20 cellular contexts compared by ENCODE assay signal in genomic region chrX:124045109-124045508, GRCh38.
A peak's percentile ranks its signal among the peaks of the same experiment; 100 is the strongest.
DNase-seq lines count a peak whose midpoint lies in the region; ATAC-seq and TF ChIP-seq lines count a peak whose summit lies in the region.
"Had no signal": no experiment of that assay in that cellular context is flagged by ENCODE, and none has a peak within 500 bp of the region (broad histone marks: within the 10 kb centered on the region; RNA-seq: fewer than 3 reads in every experiment).

No MANE protein-coding gene starts in this region.

- H3F3A ChIP-seq in GM23248 (ENCODE audit: insufficient read depth), result no peaks in the 10 kb centered on the region

- H4K20me1 ChIP-seq in GM23248 (ENCODE audit: insufficient read depth), result no peaks in the 10 kb centered on the region

- in situ Hi-C loops in GM23248 (cut with MboI), result no loop called here

- no peaks in the 10 kb centered on the region for H3K9me2 ChIP-seq in GM23248 (ENCODE audit: insufficient read depth)

- TF ChIP-seq CTCF in CD8-positive, alpha-beta T cell (IDR thresholded peaks at IDR 0.05), result no peak
- no peak for TF ChIP-seq CTCF in fibroblast of pulmonary artery (IDR thresholded peaks at IDR 0.05; ENCODE audit: low read length, missing control alignments)

- no peaks in the 10 kb centered on the region for H3K9me3 ChIP-seq in CD8-positive, alpha-beta T cell (ENCODE audit: low read length)
- no peaks in the 10 kb centered on the region for H3K9me3 ChIP-seq in GM23248 (ENCODE audit: low read depth)
- H3K9me3 ChIP-seq in adipocyte (ENCODE audit: control insufficient read depth, low read length), result no peaks in the 10 kb centered on the region
- H3K9me3 ChIP-seq: BE2C had no signal

- POLR2A ChIA-PET in CD8-positive, alpha-beta T cell (lab: Charles Lee), result no interaction called here

- no peak overlapping the region for H3K4me2 ChIP-seq in GM23248 (ENCODE audit: unreplicated experiment)
- H3K4me2 ChIP-seq: GM23338 had no signal

- no peak overlapping the region for H3K27ac ChIP-seq in CD8-positive, alpha-beta T cell (ENCODE audit: low read depth, low read length)
- no peak overlapping the region for H3K27ac ChIP-seq in GM23248
- H3K27ac ChIP-seq: SK-N-MC had no signal

- WGBS in GM23248 (ENCODE audit: low coverage in 1 of 2, low lambda C conversion rate in 2 of 2, missing lambda C conversion rate in 2 of 2), 2 experiments, result 87 to 92% methylated on average over 4 of the region's 4 CpGs

- no peaks in the 10 kb centered on the region for H3K9me3 Mint-ChIP-seq in CD8-positive, alpha-beta T cell
- H3K9me3 Mint-ChIP-seq: CD4-positive, alpha-beta memory T cell; GM23338 had no signal

- peak overlapping the region; percentile 69 for H3K27ac Mint-ChIP-seq in CD8-positive, alpha-beta T cell
- H3K27ac Mint-ChIP-seq: GM23338 had no signal

- H3K27me3 ChIP-seq in CD8-positive, alpha-beta T cell (ENCODE audit: insufficient read depth, low read length), result no peaks in the 10 kb centered on the region
- H3K27me3 ChIP-seq in GM23248 (replicated peaks; ENCODE audit: insufficient read depth) (no peaks in the 10 kb centered on the region), adipocyte (replicated peaks; ENCODE audit: control insufficient read depth, insufficient read depth, low read length) (no peaks in the 10 kb centered on the region)
- H3K27me3 ChIP-seq: BE2C had no signal

- H3K27me3 Mint-ChIP-seq in CD8-positive, alpha-beta T cell (ENCODE audit: low read depth), result no peaks in the 10 kb centered on the region
- H3K27me3 Mint-ChIP-seq: CD4-positive, alpha-beta memory T cell had no signal

- no peak overlapping the region for H3K4me3 ChIP-seq in CD8-positive, alpha-beta T cell (ENCODE audit: low read depth, low read length)
- H3K4me3 ChIP-seq in GM23248 (no peak overlapping the region), adipocyte (ENCODE audit: low read length) (no peak overlapping the region), fibroblast of pulmonary artery (replicated peaks; ENCODE audit: low read depth, low read length) (no peak overlapping the region)
- H3K4me3 ChIP-seq: GM23338, K562, SK-N-MC had no signal

- H2AFZ ChIP-seq in GM23248, result no peak overlapping the region
- H2AFZ ChIP-seq: GM23338 had no signal

- peaks cover 15% of the 10 kb centered on the region for H3K4me1 Mint-ChIP-seq in CD8-positive, alpha-beta T cell (ENCODE audit: low read depth)
- H3K4me1 Mint-ChIP-seq: GM23338 had no signal

- peaks cover 4% of the 10 kb centered on the region for H3K4me1 ChIP-seq in CD8-positive, alpha-beta T cell (ENCODE audit: insufficient read depth, low read length)
- H3K4me1 ChIP-seq in GM23248 (ENCODE audit: insufficient read depth) (no peaks in the 10 kb centered on the region), adipocyte (ENCODE audit: control insufficient read depth, insufficient read depth, low read length) (no peaks in the 10 kb centered on the region)
- H3K4me1 ChIP-seq: BE2C had no signal

- no peak overlapping the region for H3K9ac ChIP-seq in GM23248
- H3K9ac ChIP-seq in adipocyte (ENCODE audit: low read length), result no peak overlapping the region

- no peak for DNase-seq in CD8-positive, alpha-beta T cell
- DNase-seq in GM23248 (peak; percentile 30), adipocyte (ENCODE audit: low read depth) (peak; percentile 13), fibroblast of pulmonary artery (ENCODE audit: low read depth) (peak; percentile 21), SW 1271 (lab: John Stamatoyannopoulos, UW) (no peak), COR-L47 (lab: John Stamatoyannopoulos, UW) (no peak)
- DNase-seq: BE2C; CD4-positive, alpha-beta memory T cell; DMS79; NCI-H1092; NCI-H146; NCI-H2081; NCI-H510A; NCI-H774; PC-3 had no signal

- CTCF ChIA-PET in CD8-positive, alpha-beta T cell (lab: Charles Lee), result no interaction called here

- ATAC-seq in CD8-positive, alpha-beta T cell, result no peak
- ATAC-seq in HG03520 (IDR thresholded peaks at IDR 0.05; ENCODE audit: unreplicated experiment), result no peak
- ATAC-seq: GM23338, K562, PC-3, Right ventricle myocardium inferior had no signal

- peaks cover 7% of the 10 kb centered on the region for H3K36me3 ChIP-seq in CD8-positive, alpha-beta T cell (ENCODE audit: insufficient read depth, low read length)
- H3K36me3 ChIP-seq in GM23248 (ENCODE audit: low read depth) (peaks cover 7% of the 10 kb centered on the region; the same call in 1 of the 2 replicates), adipocyte (ENCODE audit: control insufficient read depth, insufficient read depth, low read length, severe bottlenecking) (peaks cover 7% of the 10 kb centered on the region)
- H3K36me3 ChIP-seq: BE2C had no signal

- H3K79me2 ChIP-seq in GM23248 (ENCODE audit: insufficient read depth), result peaks cover 45% of the 10 kb centered on the region

- intact Hi-C loops in CD8-positive, alpha-beta T cell (cut with DNase I, micrococcal nuclease), result no loop called here

- no peak overlapping the region for H3K4me3 Mint-ChIP-seq in CD8-positive, alpha-beta T cell
- H3K4me3 Mint-ChIP-seq: CD4-positive, alpha-beta memory T cell; GM23338 had no signal

- H3K36me3 Mint-ChIP-seq in CD8-positive, alpha-beta T cell, result peaks cover 60% of the 10 kb centered on the region

Comparison
In these comparisons a context has a peak if more than half of its experiments do, and no peak if none do; other contexts are left out.
1. DNase-seq: peak in GM23248 (single experiment), adipocyte (single experiment) and fibroblast of pulmonary artery (single experiment); none in CD8-positive, alpha-beta T cell (0 of 7), SW 1271 (0 of 2) and COR-L47 (single experiment).